1 cellular context compared by ENCODE assay signal in genomic region chr1:173477286-173478098, GRCh38.
A peak's percentile ranks its signal among the peaks of the same experiment; 100 is the strongest.
TF ChIP-seq lines count a peak whose summit lies in the region.

PRDX6 (plus strand) TSS chr1:173477335; CDS start chr1:173477398, 63 bp downstream.

TF ChIP-seq in K562, 482 proteins besides CTCF, POLR2A, EP300 and RAD21 (continued from another document and continues in another):
- TF ChIP-seq ZNF124 (CRISPR knock-in tag; IDR thresholded peaks at IDR 0.05) (no peak), TFE3 (CRISPR knock-in tag; IDR thresholded peaks at IDR 0.05) (no peak), TEAD4 (IDR thresholded peaks at IDR 0.05; ENCODE audit: low read length) (no peak), TEAD4 (CRISPR knock-in tag; IDR thresholded peaks at IDR 0.05; ENCODE audit: borderline replicate concordance) (no peak), ZNF174 (CRISPR knock-in tag; IDR thresholded peaks at IDR 0.05) (no peak), MAZ (CRISPR knock-in tag; conservative IDR thresholded peaks at IDR 0.05 in 1 of 2, IDR thresholded peaks at IDR 0.05 in 1 of 2) (peak in 1 of 2 experiments; percentile 74; a peak in 2 of 4 replicates), IRF1 (CRISPR knock-in tag; IDR thresholded peaks at IDR 0.05; ENCODE audit: borderline replicate concordance) (no peak), FOXA1 (IDR thresholded peaks at IDR 0.05; ENCODE audit: borderline replicate concordance) (no peak), STAG1 (CRISPR knock-in tag; IDR thresholded peaks at IDR 0.05; ENCODE audit: borderline replicate concordance) (no peak), SAFB2 (IDR thresholded peaks at IDR 0.05; ENCODE audit: borderline replicate concordance, low read depth, low read length, severe bottlenecking) (no peak), ZNF263 (CRISPR knock-in tag; IDR thresholded peaks at IDR 0.05; ENCODE audit: borderline replicate concordance) (no peak; the same call in 1 of the 2 replicates), ZFX (CRISPR knock-in tag; IDR thresholded peaks at IDR 0.05) (peak; percentile 90), ZNF398 (CRISPR knock-in tag; IDR thresholded peaks at IDR 0.05) (no peak), THRAP3 (IDR thresholded peaks at IDR 0.05; ENCODE audit: borderline replicate concordance) (no peak), BCLAF1 (IDR thresholded peaks at IDR 0.05; ENCODE audit: borderline replicate concordance in 1 of 2, control insufficient read depth in 1 of 2, low read depth in 2 of 2, low read length in 1 of 2) (no peak), ZNF347 (CRISPR knock-in tag; IDR thresholded peaks at IDR 0.05; ENCODE audit: low read depth) (no peak), EGR1 (conservative IDR thresholded peaks at IDR 0.05) (peak; percentile 93), ZNF408 (CRISPR knock-in tag; IDR thresholded peaks at IDR 0.05; ENCODE audit: low read depth) (no peak), PPARD (CRISPR knock-in tag; IDR thresholded peaks at IDR 0.05) (no peak), POLR3A (IDR thresholded peaks at IDR 0.05; ENCODE audit: borderline replicate concordance, extremely low read depth, insufficient read depth, insufficient read length) (no peak), HMBOX1 (IDR thresholded peaks at IDR 0.05) (no peak; the same call in 1 of the 2 replicates), PATZ1 (CRISPR knock-in tag; IDR thresholded peaks at IDR 0.05; ENCODE audit: borderline replicate concordance) (no peak), HDGF (IDR thresholded peaks at IDR 0.05) (no peak), ZNF696 (CRISPR knock-in tag; conservative IDR thresholded peaks at IDR 0.05) (no peak), POLR2AphosphoS2 (IDR thresholded peaks at IDR 0.05; ENCODE audit: low read length) (no peak), SRF (CRISPR knock-in tag; IDR thresholded peaks at IDR 0.05) (no peak), REST (CRISPR knock-in tag; IDR thresholded peaks at IDR 0.05; ENCODE audit: low read depth) (peak; percentile 83; the same call in 1 of the 2 replicates), PML (IDR thresholded peaks at IDR 0.05; ENCODE audit: low read length) (peak; percentile 70; the same call in 1 of the 2 replicates), KLF16 (IDR thresholded peaks at IDR 0.05) (peak; percentile 90), ZNF785 (CRISPR knock-in tag; IDR thresholded peaks at IDR 0.05) (no peak), TARDBP (IDR thresholded peaks at IDR 0.05) (peak; percentile 85), ZNF133 (CRISPR knock-in tag; IDR thresholded peaks at IDR 0.05) (no peak), KAT7 (CRISPR knock-in tag; IDR thresholded peaks at IDR 0.05; ENCODE audit: borderline replicate concordance) (peak; percentile 86; the same call in 1 of the 2 replicates), ERF (CRISPR knock-in tag; IDR thresholded peaks at IDR 0.05) (peak; percentile 92), ZNF311 (CRISPR knock-in tag; IDR thresholded peaks at IDR 0.05) (no peak), GABPB1 (CRISPR knock-in tag; IDR thresholded peaks at IDR 0.05) (peak; percentile 82), ZNF23 (CRISPR knock-in tag; IDR thresholded peaks at IDR 0.05) (no peak), ZBTB43 (CRISPR knock-in tag; IDR thresholded peaks at IDR 0.05) (0 out of 2 replicates have a peak, but pooled peaks have one; percentile 16), NCOA1 (IDR thresholded peaks at IDR 0.05; ENCODE audit: low read depth) (peak; percentile 53; the same call in 1 of the 2 replicates), ZC3H4 (CRISPR knock-in tag; IDR thresholded peaks at IDR 0.05; ENCODE audit: borderline replicate concordance) (peak; percentile 94; the same call in 1 of the 2 replicates), JUNB (CRISPR knock-in tag; conservative IDR thresholded peaks at IDR 0.05) (no peak), ZNF280B (CRISPR knock-in tag; IDR thresholded peaks at IDR 0.05) (no peak)
